ENCODE assay signal across 1 cellular context in the genomic region with DNA sequence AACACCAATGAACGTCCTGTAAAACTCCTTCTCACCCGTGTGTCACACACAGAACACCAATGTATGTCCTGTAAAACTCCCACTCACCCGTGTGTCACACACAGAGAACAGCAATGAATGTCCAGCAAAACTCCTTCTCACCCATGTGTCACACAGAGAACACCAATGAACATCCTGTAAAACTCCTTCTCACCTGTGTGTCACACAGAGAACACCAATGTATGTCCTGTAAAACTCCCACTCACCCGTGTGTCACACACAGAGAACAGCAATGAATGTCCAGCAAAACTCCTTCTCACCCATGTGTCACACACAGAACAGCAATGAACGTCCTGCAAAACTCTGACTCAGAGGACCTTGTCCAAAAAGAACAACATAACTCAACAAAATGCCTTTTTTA. TPM values are rescaled to one million over a fixed set of nuclear protein-coding genes. Genes with fewer than 3 reads are reported as not detected.
"Had no signal": no experiment of that assay in that cellular context is flagged by ENCODE, and none has a peak within 500 bp of the region (broad histone marks: within the 10 kb centered on the region; RNA-seq: fewer than 3 reads in every experiment).

No MANE protein-coding gene starts in this region.

RNA-seq across cellular contexts. Expression of gene FAM110C, which starts 22.3 kb away (rescaled TPM):
- total RNA-seq: fibroblast of villous mesenchyme had no signal
